Comparison of ENCODE assay signal across 15 cellular contexts in genomic region chr2:120771111-120771555, GRCh38. TPM values are rescaled to one million over a fixed set of nuclear protein-coding genes. Genes with fewer than 3 reads are reported as not detected.
DNase-seq lines count a peak whose midpoint lies in the region; FAIRE-seq and TF ChIP-seq lines count a peak whose summit lies in the region.
"Had no signal": no experiment of that assay in that cellular context is flagged by ENCODE, and none has a peak within 500 bp of the region (broad histone marks: within the 10 kb centered on the region; RNA-seq: fewer than 3 reads in every experiment).

No MANE protein-coding gene starts in this region.

- peak overlapping the region; percentile 84 to 91 (median 88) for H3K27ac Mint-ChIP-seq in nephron

- H3K27me3 ChIP-seq in fibroblast of lung (ENCODE audit: control insufficient read depth, insufficient read depth, low read length) (no peaks in the 10 kb centered on the region), uterus (no peaks in the 10 kb centered on the region), Karpas-422 (ENCODE audit: low read length) (no peaks in the 10 kb centered on the region)
- H3K27me3 ChIP-seq: thyroid gland had no signal

- H3K9me3 Mint-ChIP-seq in nephron, result no peaks in the 10 kb centered on the region

- H3K9me2 ChIP-seq in Karpas-422 (replicated peaks; ENCODE audit: insufficient read depth, low read length), result no peaks in the 10 kb centered on the region

- H3K27ac ChIP-seq in fibroblast of lung (ENCODE audit: insufficient read depth, low read length), result peak overlapping the region; percentile 85
- peak overlapping the region; percentile 67 to 77 for H3K27ac ChIP-seq in uterus
- H3K27ac ChIP-seq in Karpas-422 (ENCODE audit: low read length), result no peak overlapping the region
- H3K27ac ChIP-seq: 22Rv1, VCaP had no signal

- peak overlapping the region in 2 of 3 experiments; percentile 29 to 56 for H3K4me3 Mint-ChIP-seq in nephron

- intact Hi-C loops in uterus (cut with DNase I; ENCODE audit: low total_unique reads), result no loop called here

- DNase-seq in DMS79 treated with DMSO at 0.1 percent for 48 hours (lab: John Stamatoyannopoulos, UW), result peak; percentile 22
- DNase-seq in DMS79 (lab: John Stamatoyannopoulos, UW), result no peak
- no peak for DNase-seq in fibroblast of lung (ENCODE audit: low read depth in 2 of 2)
- DNase-seq in uterus, result peak in 1 of 2 donors; percentile 27
- DNase-seq in GM12891 (ENCODE audit: insufficient read length, low spot score), result no peak
- DNase-seq in Karpas-422, result no peak
- no peak for DNase-seq in DMS114 treated with DMSO at 0.1 percent for 48 hours (lab: John Stamatoyannopoulos, UW; ENCODE audit: unreplicated experiment)
- DNase-seq: activated gamma-delta T cell treated with Interleukin-2 at 50 U/mL for 16 hours, NCI-H1092 treated with DMSO at 0.1 percent for 48 hours had no signal

- H3K27me3 Mint-ChIP-seq in nephron (ENCODE audit: low read depth), result no peaks in the 10 kb centered on the region

- H3K9me3 ChIP-seq in fibroblast of lung (ENCODE audit: control insufficient read depth, insufficient read depth, low read depth, low read length) (no peaks in the 10 kb centered on the region), uterus (no peaks in the 10 kb centered on the region), Karpas-422 (ENCODE audit: low read length) (no peaks in the 10 kb centered on the region)
- H3K9me3 ChIP-seq: thyroid gland had no signal

- H3K4me3 ChIP-seq in fibroblast of lung (replicated peaks in 1 of 4; ENCODE audit: control extremely low read depth in 1 of 4, insufficient read depth in 1 of 4, low read depth in 3 of 4, low read length in 4 of 4) (no peak overlapping the region), uterus (no peak overlapping the region), Karpas-422 (ENCODE audit: low read length) (no peak overlapping the region)
- H3K4me3 ChIP-seq: thyroid gland had no signal

- no peaks in the 10 kb centered on the region for H3K36me3 Mint-ChIP-seq in nephron (ENCODE audit: low read depth)

- TF ChIP-seq CTCF in fibroblast of lung (conservative IDR thresholded peaks at IDR 0.05 in 1 of 2, IDR thresholded peaks at IDR 0.05 in 1 of 2; ENCODE audit: low read depth in 1 of 2, low read length in 2 of 2), result no peak
- TF ChIP-seq CTCF in nephron (IDR thresholded peaks at IDR 0.05; ENCODE audit: unreplicated experiment in 3 of 3), result no peak
- no peak for TF ChIP-seq CTCF in uterus (IDR thresholded peaks at IDR 0.05)

- H3K4me2 ChIP-seq in fibroblast of lung (ENCODE audit: extremely low read depth, insufficient read depth, low read length) (peak overlapping the region; percentile 72), Karpas-422 (ENCODE audit: low read depth, low read length, poor library complexity, severe bottlenecking) (no peak overlapping the region)

- H3K9ac ChIP-seq in fibroblast of lung (ENCODE audit: insufficient read depth, low read length), result peak overlapping the region; percentile 21
- no peak overlapping the region for H3K9ac ChIP-seq in Karpas-422 (ENCODE audit: low read length)

- no peak for FAIRE-seq in GM12891 (lab: Jason Lieb, UNC)
- FAIRE-seq: frontal cortex, H54 had no signal

- H3K4me1 ChIP-seq in fibroblast of lung (ENCODE audit: control insufficient read depth, extremely low read depth, insufficient read depth, low read length) (peaks cover 32% of the 10 kb centered on the region), uterus (peaks cover 16 to 17% of the 10 kb centered on the region in 2 donors), Karpas-422 (ENCODE audit: low read length) (no peaks in the 10 kb centered on the region)

- peaks cover 74% of the 10 kb centered on the region for H3K79me2 ChIP-seq in fibroblast of lung (ENCODE audit: control insufficient read depth, insufficient read depth, low read length)
- no peaks in the 10 kb centered on the region for H3K79me2 ChIP-seq in Karpas-422 (ENCODE audit: low read length)

- H4K20me1 ChIP-seq in fibroblast of lung (ENCODE audit: control insufficient read depth, extremely low read depth, insufficient read depth, low read length) (no peaks in the 10 kb centered on the region), Karpas-422 (ENCODE audit: insufficient read depth, low read depth, low read length) (no peaks in the 10 kb centered on the region)

- no peak overlapping the region for H2AFZ ChIP-seq in fibroblast of lung (ENCODE audit: low read length)
- H2AFZ ChIP-seq in Karpas-422 (ENCODE audit: low read length), result no peak overlapping the region

- H3K36me3 ChIP-seq in fibroblast of lung (ENCODE audit: control insufficient read depth, insufficient read depth, low read length), result no peaks in the 10 kb centered on the region
- H3K36me3 ChIP-seq in uterus, result no peaks in the 10 kb centered on the region
- H3K36me3 ChIP-seq in Karpas-422 (ENCODE audit: insufficient read depth, low read length), result no peaks in the 10 kb centered on the region
- H3K36me3 ChIP-seq: thyroid gland had no signal

- TF ChIP-seq POLR2A in uterus (IDR thresholded peaks at IDR 0.05) (no peak), GM12891 (IDR thresholded peaks at IDR 0.05; ENCODE audit: low read depth, low read length) (no peak)

- peaks cover 78% of the 10 kb centered on the region for H3K4me1 Mint-ChIP-seq in nephron

TF ChIP-seq in GM12891, 5 proteins besides CTCF, POLR2A, EP300 and RAD21:
- TF ChIP-seq POLR2AphosphoS5 (IDR thresholded peaks at IDR 0.05; ENCODE audit: low read depth, low read length), result no peak
- no peak for TF ChIP-seq SPI1 (IDR thresholded peaks at IDR 0.05; ENCODE audit: low read depth, low read length)
- TF ChIP-seq POU2F2 (IDR thresholded peaks at IDR 0.05; ENCODE audit: low read depth, low read length), result no peak
- no peak for TF ChIP-seq TAF1 (IDR thresholded peaks at IDR 0.05; ENCODE audit: low read depth, low read length)
- TF ChIP-seq PAX5 (IDR thresholded peaks at IDR 0.05; ENCODE audit: insufficient read depth, low read length, severe bottlenecking), result no peak

RNA-seq across cellular contexts. Expression of gene GLI2, which starts 35.5 kb away (rescaled TPM):
- total RNA-seq in fibroblast of lung (3.3 TPM in 2 replicates), uterus (10 to 100 TPM in 2 of 4 donors, 1 to 10 TPM in 2; 2.9 to 23.6 (median 12.9) TPM)
- 2.8 and 3.8 TPM in 2 replicates for polyA plus RNA-seq in fibroblast of lung
- 6.3 and 7.8 TPM in 2 replicates for polyA plus RNA-seq in fibroblast of lung (2012)
- polyA minus RNA-seq in fibroblast of lung (ENCODE audit: low replicate concordance), result 12.4 and 15.0 TPM in 2 replicates
- not detected for polyA plus RNA-seq in GM12891 (2012; ENCODE audit: low read depth, missing spikeins)
- total RNA-seq in Karpas-422 (2014; rRNA removed; shearing (Covaris generic); ENCODE audit: low replicate concordance), result 0.07 TPM in 1 of 2 replicates, not detected in the other
